In the genomic region with DNA sequence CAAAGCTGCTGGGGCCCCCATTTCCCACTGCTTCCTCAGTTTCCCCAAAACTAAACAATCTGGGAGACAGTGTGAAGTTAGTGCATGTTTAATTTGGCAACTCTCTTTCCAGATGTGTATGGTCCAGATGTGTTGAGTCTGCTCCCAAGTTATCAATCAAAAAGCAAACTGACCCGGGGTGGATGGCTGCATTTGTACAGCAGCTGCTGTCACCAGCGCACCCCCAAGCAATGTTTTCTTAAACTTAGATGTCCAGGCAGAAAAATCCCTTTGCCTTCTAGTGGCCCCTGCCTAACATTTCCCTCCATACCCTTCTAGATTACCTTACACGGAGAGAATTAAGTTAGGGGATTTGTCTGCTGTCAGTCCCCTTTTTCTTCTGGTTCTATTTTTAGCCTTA, we compare ENCODE assay signal across 22 cellular contexts.
A peak's percentile ranks its signal among the peaks of the same experiment; 100 is the strongest.
DNase-seq lines count a peak whose midpoint lies in the region; ATAC-seq and TF ChIP-seq lines count a peak whose summit lies in the region.
"Had no signal": no experiment of that assay in that cellular context is flagged by ENCODE, and none has a peak within 500 bp of the region (broad histone marks: within the 10 kb centered on the region; RNA-seq: fewer than 3 reads in every experiment).

No MANE protein-coding gene starts in this region.

- H3K4me3 ChIP-seq in fibroblast of lung (replicated peaks in 1 of 4; ENCODE audit: control extremely low read depth in 1 of 4, insufficient read depth in 1 of 4, low read depth in 3 of 4, low read length in 4 of 4) (no peak overlapping the region), psoas muscle (no peak overlapping the region), thyroid gland (replicated peaks in 1 of 3) (no peak overlapping the region)
- H3K4me3 ChIP-seq: lung, spleen, thoracic aorta had no signal

- H2AFZ ChIP-seq in fibroblast of lung (ENCODE audit: low read length), result no peak overlapping the region

- DNase-seq in ACHN (peak; percentile 41), M059J (ENCODE audit: low read depth) (peak; percentile 23), fibroblast of lung (ENCODE audit: low read depth in 2 of 2) (peak in 1 of 2 donors; percentile 81), psoas muscle (no peak), thyroid gland (no peak)
- no peak for DNase-seq in stimulated activated naive CD4-positive, alpha-beta T cell (lab: John Stamatoyannopoulos, UW)
- DNase-seq: activated CD4-positive, CD25-positive, alpha-beta regulatory T cell; activated naive CD8-positive, alpha-beta T cell treated with anti-CD3 and anti-CD28 coated beads, Interleukin-2, amount 10 ng/mL, durations not matched to agents 7 days and 5 days; Caco-2; caudate nucleus; naive B cell; NCI-H1105; NCI-H2107; NCI-H524 treated with DMSO at 0.1 percent for 48 hours; SHP77 treated with DMSO at 0.1 percent for 48 hours; spleen; stimulated activated CD8-positive, alpha-beta memory T cell treated with anti-CD3 and anti-CD28 coated beads, Interleukin-4, amount 100 ng/mL, for 48 hours had no signal

- peak in 3 of 4 donors; percentile 18 to 27 (median 21) for ATAC-seq in psoas muscle
- no peak for ATAC-seq in HG03571 (IDR thresholded peaks at IDR 0.05; ENCODE audit: unreplicated experiment)
- no peak for ATAC-seq in GM18519 (IDR thresholded peaks at IDR 0.05; ENCODE audit: low FRiP score, unreplicated experiment)

- intact Hi-C loops in psoas muscle (cut with DNase I), result no loop called here
- intact Hi-C loops in thyroid gland (cut with DNase I), result no loop called here

- 30 to 45% (median 33%) methylated on average over 3 of the region's 3 CpGs for WGBS in psoas muscle, 3 donors
- 67% methylated on average over 3 of the region's 3 CpGs for WGBS in thyroid gland, 2 donors

- H3K4me1 ChIP-seq in fibroblast of lung (ENCODE audit: control insufficient read depth, extremely low read depth, insufficient read depth, low read length) (peaks cover 44% of the 10 kb centered on the region), psoas muscle (peaks cover 9% of the 10 kb centered on the region), thyroid gland (peaks cover 0 to 12% of the 10 kb centered on the region in 2 donors)
- H3K4me1 ChIP-seq: Caco-2, spleen had no signal

- H3K9me3 ChIP-seq in fibroblast of lung (ENCODE audit: control insufficient read depth, insufficient read depth, low read depth, low read length) (no peaks in the 10 kb centered on the region), psoas muscle (no peaks in the 10 kb centered on the region), thyroid gland (no peaks in the 10 kb centered on the region)
- H3K9me3 ChIP-seq: Caco-2, spleen, thoracic aorta had no signal

- H3K79me2 ChIP-seq in fibroblast of lung (ENCODE audit: control insufficient read depth, insufficient read depth, low read length), result no peaks in the 10 kb centered on the region

- H3K27ac ChIP-seq in fibroblast of lung (ENCODE audit: insufficient read depth, low read length) (peak overlapping the region; percentile 90), psoas muscle (no peak overlapping the region), thyroid gland (peak overlapping the region in 1 of 3 donors; percentile 27)
- H3K27ac ChIP-seq: KMS-11 had no signal

- no peaks in the 10 kb centered on the region for H4K20me1 ChIP-seq in fibroblast of lung (ENCODE audit: control insufficient read depth, extremely low read depth, insufficient read depth, low read length)

- TF ChIP-seq CTCF in fibroblast of lung (conservative IDR thresholded peaks at IDR 0.05 in 1 of 2, IDR thresholded peaks at IDR 0.05 in 1 of 2; ENCODE audit: low read depth in 1 of 2, low read length in 2 of 2), result no peak
- TF ChIP-seq CTCF in psoas muscle (IDR thresholded peaks at IDR 0.05), result no peak
- no peak for TF ChIP-seq CTCF in thyroid gland (IDR thresholded peaks at IDR 0.05)

- in situ Hi-C loops in ACHN (cut with HindIII; ENCODE audit: low pct_ligation_motif_present, low pct_unique_long_range_greater_than_20kb, low sequenced_read_pairs), result no loop called here

- no peaks in the 10 kb centered on the region for H3K27me3 ChIP-seq in fibroblast of lung (ENCODE audit: control insufficient read depth, insufficient read depth, low read length)
- no peaks in the 10 kb centered on the region for H3K27me3 ChIP-seq in psoas muscle (ENCODE audit: insufficient read depth in 3 of 3, low read length in 2 of 3)
- H3K27me3 ChIP-seq in thyroid gland, result no peaks in the 10 kb centered on the region

- no peak for TF ChIP-seq POLR2A in thyroid gland (IDR thresholded peaks at IDR 0.05)

- peak overlapping the region; percentile 20 for H3K9ac ChIP-seq in fibroblast of lung (ENCODE audit: insufficient read depth, low read length)
- H3K9ac ChIP-seq: KMS-11 had no signal

- H3K36me3 ChIP-seq in fibroblast of lung (ENCODE audit: control insufficient read depth, insufficient read depth, low read length), result no peaks in the 10 kb centered on the region
- no peaks in the 10 kb centered on the region for H3K36me3 ChIP-seq in psoas muscle (ENCODE audit: insufficient read depth in 1 of 2, low read depth in 1 of 2)
- H3K36me3 ChIP-seq in thyroid gland, result no peaks in the 10 kb centered on the region
- H3K36me3 ChIP-seq: spleen, thoracic aorta had no signal

- H3K4me2 ChIP-seq in fibroblast of lung (ENCODE audit: extremely low read depth, insufficient read depth, low read length), result peak overlapping the region; percentile 59
- H3K4me2 ChIP-seq: KMS-11 had no signal

Comparison
In these comparisons a context has a peak if more than half of its experiments do, and no peak if none do; other contexts are left out.
1. DNase-seq: peak in ACHN (single experiment) and M059J (single experiment); none in psoas muscle (0 of 2), stimulated activated naive CD4-positive, alpha-beta T cell (0 of 6) and thyroid gland (0 of 2).
2. ATAC-seq: peak in psoas muscle (3 of 4); none in HG03571 (single experiment) and GM18519 (single experiment).